1 cellular context compared by ENCODE assay signal in genomic region chr1:8423134-8423701, GRCh38.
TF ChIP-seq lines count a peak whose summit lies in the region.

No MANE protein-coding gene starts in this region.

TF ChIP-seq in HEK293, 187 proteins besides CTCF, POLR2A, EP300 and RAD21 (continued from another document):
- TF ChIP-seq ZNF692 (tag by site-specific recombination; IDR thresholded peaks at IDR 0.05) (peak; percentile 55), ZNF324 (tag by site-specific recombination; IDR thresholded peaks at IDR 0.05) (no peak), ZNF544 (tag by site-specific recombination; IDR thresholded peaks at IDR 0.05) (no peak), ZNF394 (tag by site-specific recombination; IDR thresholded peaks at IDR 0.05; ENCODE audit: borderline replicate concordance) (no peak), ZNF768 (tag by site-specific recombination; IDR thresholded peaks at IDR 0.05) (no peak), ZNF423 (tag by site-specific recombination; IDR thresholded peaks at IDR 0.05) (no peak), ZNF585B (tag by site-specific recombination; IDR thresholded peaks at IDR 0.05) (no peak), ZNF239 (tag by site-specific recombination; IDR thresholded peaks at IDR 0.05) (no peak), ZSCAN16 (tag by site-specific recombination; IDR thresholded peaks at IDR 0.05) (no peak), ZNF37A (tag by site-specific recombination; IDR thresholded peaks at IDR 0.05) (no peak), ZSCAN23 (tag by site-specific recombination; IDR thresholded peaks at IDR 0.05) (no peak), ZNF140 (tag by site-specific recombination; IDR thresholded peaks at IDR 0.05) (no peak), PRDM6 (tag by site-specific recombination; IDR thresholded peaks at IDR 0.05) (no peak), ZNF658 (tag by site-specific recombination; IDR thresholded peaks at IDR 0.05) (no peak), ZNF843 (tag by site-specific recombination; IDR thresholded peaks at IDR 0.05) (no peak), ZIC2 (tag by site-specific recombination; IDR thresholded peaks at IDR 0.05) (peak; percentile 29; the same call in 1 of the 2 replicates), ZNF292 (tag by site-specific recombination; IDR thresholded peaks at IDR 0.05; ENCODE audit: borderline replicate concordance, low read depth) (no peak), ZXDB (tag by site-specific recombination; IDR thresholded peaks at IDR 0.05) (no peak), ZNF645 (tag by site-specific recombination; IDR thresholded peaks at IDR 0.05) (no peak), ZFP41 (tag by site-specific recombination; IDR thresholded peaks at IDR 0.05; ENCODE audit: borderline replicate concordance) (no peak), ZEB2 (tag by site-specific recombination; IDR thresholded peaks at IDR 0.05) (peak; percentile 25; the same call in 1 of the 2 replicates), GLIS2 (tag by site-specific recombination; IDR thresholded peaks at IDR 0.05) (peak; percentile 68), ZNF341 (tag by site-specific recombination; IDR thresholded peaks at IDR 0.05; ENCODE audit: low read depth) (peak; percentile 11; the same call in 1 of the 2 replicates), ZNF362 (tag by site-specific recombination; IDR thresholded peaks at IDR 0.05) (no peak), ZFP3 (tag by site-specific recombination; IDR thresholded peaks at IDR 0.05; ENCODE audit: low read depth) (no peak), SETDB1 (IDR thresholded peaks at IDR 0.05; ENCODE audit: insufficient read length, low read length) (no peak), ZNF624 (tag by site-specific recombination; IDR thresholded peaks at IDR 0.05) (no peak), ZFHX2 (tag by site-specific recombination; conservative IDR thresholded peaks at IDR 0.05) (peak; percentile 31; the same call in 1 of the 2 replicates), ZNF311 (tag by site-specific recombination; IDR thresholded peaks at IDR 0.05; ENCODE audit: borderline replicate concordance) (no peak)
